Comparison of ENCODE assay signal across 8 cellular contexts in genomic region chr17:67856402-67856801, GRCh38. TPM values are rescaled to one million over a fixed set of nuclear protein-coding genes. Genes with fewer than 3 reads are reported as not detected.
DNase-seq lines count a peak whose midpoint lies in the region; ATAC-seq and TF ChIP-seq lines count a peak whose summit lies in the region.
"Not testable (repeated sequence)": the region's sequence is repeated elsewhere in the genome, so short reads cannot be mapped to it uniquely, and the experiment has no call there.

No MANE protein-coding gene starts in this region.

- H3K4me2 ChIP-seq in BLaER1 (peak overlapping the region; percentile 80), SU-DHL-6 (ENCODE audit: low read depth, low read length, poor library complexity, severe bottlenecking) (peak overlapping the region; percentile 50)
- not testable (repeated sequence) for H3K4me2 ChIP-seq in GM23338

- peaks cover 37% of the 10 kb centered on the region for H3K4me1 ChIP-seq in BLaER1
- not testable (repeated sequence) for H3K4me1 ChIP-seq in GM23338 (ENCODE audit: insufficient read depth)

- H3K9me3 ChIP-seq in BLaER1; SU-DHL-6 (ENCODE audit: insufficient read depth, low read length): not testable (repeated sequence)

- not testable (repeated sequence) for H3K9me2 ChIP-seq in GM23338 (ENCODE audit: insufficient read depth); SU-DHL-6 (replicated peaks; ENCODE audit: insufficient read depth, low read length)

- H3K27me3 ChIP-seq in BLaER1; GM23338 (ENCODE audit: insufficient read depth); SU-DHL-6 (ENCODE audit: low read length): not testable (repeated sequence)

- not testable (repeated sequence) for H3K4me1 Mint-ChIP-seq in GM23338
- H3K4me1 Mint-ChIP-seq in activated CD4-positive, alpha-beta memory T cell treated with anti-CD3 and anti-CD28 coated beads for 36 hours (ENCODE audit: low read depth) = peaks cover 65% of the 10 kb centered on the region
- peaks cover 60% of the 10 kb centered on the region for H3K4me1 Mint-ChIP-seq in activated naive CD4-positive, alpha-beta T cell treated with anti-CD3 and anti-CD28 coated beads for 36 hours (ENCODE audit: low read depth)
- H3K4me1 Mint-ChIP-seq in brain (peaks cover 86% of the 10 kb centered on the region), mesothelial cell of epicardium (peaks cover 22% of the 10 kb centered on the region)
- H3K4me1 Mint-ChIP-seq in stimulated activated effector memory CD8-positive, alpha-beta T cell treated with anti-CD3 and anti-CD28 coated beads, Interleukin-12 subunit alpha, Interleukin-12 subunit beta, amount 100 ng/mL, for 72 hours = peaks cover 64% of the 10 kb centered on the region

- 0 out of 2 replicates have a peak overlapping the region, but pooled peaks have one; percentile 32 for H3K4me3 ChIP-seq in BLaER1
- not testable (repeated sequence) for H3K4me3 ChIP-seq in GM23338; SU-DHL-6 (ENCODE audit: insufficient read depth, low read length, poor library complexity, severe bottlenecking)

- H4K20me1 ChIP-seq in BLaER1 (peaks cover 99% of the 10 kb centered on the region), GM23338 (replicated peaks; ENCODE audit: insufficient read depth) (peaks cover 75% of the 10 kb centered on the region), SU-DHL-6 (ENCODE audit: low read depth, low read length) (peaks cover 18% of the 10 kb centered on the region; the same call in 1 of the 2 replicates)

- POLR2A ChIA-PET in activated CD4-positive, alpha-beta memory T cell treated with anti-CD3 and anti-CD28 coated beads for 36 hours (lab: Charles Lee) = interaction anchor here (0.6 kb wide), 1 partner anchor 71 kb away, joined by 6 read pairs; no protein-coding TSS in a partner anchor

- H2AFZ ChIP-seq in GM23338; SU-DHL-6 (ENCODE audit: low read depth, low read length, severe bottlenecking): not testable (repeated sequence)

- H3K9me3 Mint-ChIP-seq in GM23338; activated CD4-positive, alpha-beta memory T cell treated with anti-CD3 and anti-CD28 coated beads for 36 hours; activated naive CD4-positive, alpha-beta T cell treated with anti-CD3 and anti-CD28 coated beads for 36 hours; mesothelial cell of epicardium; stimulated activated effector memory CD8-positive, alpha-beta T cell treated with anti-CD3 and anti-CD28 coated beads, Interleukin-12 subunit alpha, Interleukin-12 subunit beta, amount 100 ng/mL, for 72 hours: not testable (repeated sequence)
- H3K9me3 Mint-ChIP-seq in brain = peaks cover 0 to 21% (median 13%) of the 10 kb centered on the region in 5 experiments

- not testable (repeated sequence) for H3K27ac Mint-ChIP-seq in GM23338
- peak overlapping the region; percentile 58 for H3K27ac Mint-ChIP-seq in activated CD4-positive, alpha-beta memory T cell treated with anti-CD3 and anti-CD28 coated beads for 36 hours
- H3K27ac Mint-ChIP-seq in activated naive CD4-positive, alpha-beta T cell treated with anti-CD3 and anti-CD28 coated beads for 36 hours = peak overlapping the region; percentile 15
- H3K27ac Mint-ChIP-seq in brain (peak overlapping the region in 1 of 5 experiments; percentile 49), mesothelial cell of epicardium (peak overlapping the region; percentile 77)
- H3K27ac Mint-ChIP-seq in stimulated activated effector memory CD8-positive, alpha-beta T cell treated with anti-CD3 and anti-CD28 coated beads, Interleukin-12 subunit alpha, Interleukin-12 subunit beta, amount 100 ng/mL, for 72 hours = peak overlapping the region; percentile 24

- peaks cover 56% of the 10 kb centered on the region for H3K36me3 ChIP-seq in BLaER1
- peaks cover 23% of the 10 kb centered on the region; the same call in 1 of the 2 replicates for H3K36me3 ChIP-seq in GM23338 (ENCODE audit: insufficient read depth)
- peaks cover 14% of the 10 kb centered on the region for H3K36me3 ChIP-seq in SU-DHL-6 (ENCODE audit: low read length)

- H3K9ac ChIP-seq in BLaER1 = peak overlapping the region; percentile 51; the same call in 1 of the 2 replicates
- not testable (repeated sequence) for H3K9ac ChIP-seq in SU-DHL-6 (ENCODE audit: low read length)

- H3K4me3 Mint-ChIP-seq in GM23338; activated naive CD4-positive, alpha-beta T cell treated with anti-CD3 and anti-CD28 coated beads for 36 hours; mesothelial cell of epicardium: not testable (repeated sequence)
- H3K4me3 Mint-ChIP-seq in activated CD4-positive, alpha-beta memory T cell treated with anti-CD3 and anti-CD28 coated beads for 36 hours = peak overlapping the region; percentile 21
- peak overlapping the region in 3 of 5 experiments; percentile 8 to 58 (median 11) for H3K4me3 Mint-ChIP-seq in brain
- H3K4me3 Mint-ChIP-seq in stimulated activated effector memory CD8-positive, alpha-beta T cell treated with anti-CD3 and anti-CD28 coated beads, Interleukin-12 subunit alpha, Interleukin-12 subunit beta, amount 100 ng/mL, for 72 hours = peak overlapping the region; percentile 43

- H3K27me3 Mint-ChIP-seq in GM23338 (ENCODE audit: insufficient read depth, low read depth, poor library complexity); activated CD4-positive, alpha-beta memory T cell treated with anti-CD3 and anti-CD28 coated beads for 36 hours; activated naive CD4-positive, alpha-beta T cell treated with anti-CD3 and anti-CD28 coated beads for 36 hours (ENCODE audit: low read depth); brain; mesothelial cell of epicardium (ENCODE audit: low read depth): not testable (repeated sequence)

- H3K36me3 Mint-ChIP-seq in GM23338 (ENCODE audit: low read depth) (peaks cover 31% of the 10 kb centered on the region), brain (peaks cover 78% of the 10 kb centered on the region), mesothelial cell of epicardium (peaks cover 25% of the 10 kb centered on the region)
- peaks cover 18% of the 10 kb centered on the region for H3K36me3 Mint-ChIP-seq in activated CD4-positive, alpha-beta memory T cell treated with anti-CD3 and anti-CD28 coated beads for 36 hours
- H3K36me3 Mint-ChIP-seq in activated naive CD4-positive, alpha-beta T cell treated with anti-CD3 and anti-CD28 coated beads for 36 hours (ENCODE audit: low read depth) = peaks cover 21% of the 10 kb centered on the region
- peaks cover 39% of the 10 kb centered on the region for H3K36me3 Mint-ChIP-seq in stimulated activated effector memory CD8-positive, alpha-beta T cell treated with anti-CD3 and anti-CD28 coated beads, Interleukin-12 subunit alpha, Interleukin-12 subunit beta, amount 100 ng/mL, for 72 hours

- intact Hi-C loops in activated CD4-positive, alpha-beta memory T cell treated with anti-CD3 and anti-CD28 coated beads for 36 hours (cut with micrococcal nuclease); activated naive CD4-positive, alpha-beta T cell treated with anti-CD3 and anti-CD28 coated beads for 36 hours (cut with micrococcal nuclease): not testable (repeated sequence)

- not testable (repeated sequence) for DNase-seq in GM23338 (ENCODE audit: low spot score); activated CD4-positive, alpha-beta memory T cell treated with anti-CD3 and anti-CD28 coated beads for 36 hours; activated naive CD4-positive, alpha-beta T cell treated with anti-CD3 and anti-CD28 coated beads for 36 hours; mesothelial cell of epicardium (ENCODE audit: low spot score in 2 of 2, unreplicated experiment in 2 of 2); stimulated activated effector memory CD8-positive, alpha-beta T cell treated with anti-CD3 and anti-CD28 coated beads, Interleukin-12 subunit alpha, Interleukin-12 subunit beta, amount 100 ng/mL, for 72 hours (ENCODE audit: low spot score in 2 of 2)

- H3K27ac ChIP-seq in BLaER1 (peak overlapping the region; percentile 42), GM23338 (ENCODE audit: low read depth) (peak overlapping the region; percentile 10; the same call in 1 of the 2 replicates), SU-DHL-6 (ENCODE audit: low read depth, low read length) (peak overlapping the region; percentile 45)

- TF ChIP-seq CTCF in GM23338 (conservative IDR thresholded peaks at IDR 0.05; ENCODE audit: low read depth in 2 of 2); SU-DHL-6 (IDR thresholded peaks at IDR 0.05; ENCODE audit: insufficient read depth, low read length, poor library complexity, severe bottlenecking); brain (conservative IDR thresholded peaks at IDR 0.05); mesothelial cell of epicardium (IDR thresholded peaks at IDR 0.05; ENCODE audit: unreplicated experiment): not testable (repeated sequence)

- not testable (repeated sequence) for ATAC-seq in GM23338
- ATAC-seq in stimulated activated effector memory CD8-positive, alpha-beta T cell treated with anti-CD3 and anti-CD28 coated beads, Interleukin-12 subunit alpha, Interleukin-12 subunit beta, amount 100 ng/mL, for 72 hours = peak; percentile 39

- H3F3A ChIP-seq in GM23338 (replicated peaks; ENCODE audit: low read depth) = not testable (repeated sequence)
- peaks cover 28% of the 10 kb centered on the region for H3F3A ChIP-seq in SU-DHL-6 (ENCODE audit: insufficient read depth)

- CTCF ChIA-PET in activated CD4-positive, alpha-beta memory T cell treated with anti-CD3 and anti-CD28 coated beads for 36 hours (lab: Charles Lee) = not testable (repeated sequence)
- CTCF ChIA-PET in activated naive CD4-positive, alpha-beta T cell treated with anti-CD3 and anti-CD28 coated beads for 36 hours (lab: Charles Lee) = interaction anchor here (1.4 kb wide), 1 partner anchor 18 kb away, joined by 3 read pairs; no protein-coding TSS in a partner anchor

- peaks cover 100% of the 10 kb centered on the region for H3K79me2 ChIP-seq in GM23338 (replicated peaks; ENCODE audit: insufficient read depth)
- H3K79me2 ChIP-seq in SU-DHL-6 (ENCODE audit: insufficient read depth, low read length) = peaks cover 100% of the 10 kb centered on the region

RNA-seq across cellular contexts. Expression of gene BPTF, which starts 31.1 kb away (rescaled TPM):
- total RNA-seq in GM23338 (2014; rRNA removed; shearing (Covaris generic)) = 179 and 185 TPM in 2 replicates
- polyA plus RNA-seq in GM23338 (2016; fragmentation: Nextera tagmentation; extraction: Ambion mirVana) (148 and 161 TPM in 2 replicates), brain (ENCODE audit: insufficient read depth, low read depth, low replicate concordance) (23.8 TPM)
- 10 to 100 TPM; 67.6 to 71.4 TPM for total RNA-seq in activated CD4-positive, alpha-beta memory T cell treated with anti-CD3 and anti-CD28 coated beads for 36 hours
- 10 to 100 TPM; 58.1 to 61.9 TPM for total RNA-seq in activated naive CD4-positive, alpha-beta T cell treated with anti-CD3 and anti-CD28 coated beads for 36 hours
- total RNA-seq in mesothelial cell of epicardium = 170 to 182 TPM (median 172 TPM) in 3 replicates
